In genomic region chr2:236343400-236344161, GRCh38 we compare ENCODE assay signal across 9 cellular contexts.
DNase-seq lines count a peak whose midpoint lies in the region; ATAC-seq, FAIRE-seq and TF ChIP-seq lines count a peak whose summit lies in the region.
"Had no signal": no experiment of that assay in that cellular context is flagged by ENCODE, and none has a peak within 500 bp of the region (broad histone marks: within the 10 kb centered on the region; RNA-seq: fewer than 3 reads in every experiment).

No MANE protein-coding gene starts in this region.

- H3K4me2 ChIP-seq in DND-41 (ENCODE audit: insufficient read depth, low read length) (no peak overlapping the region), PC-9 (no peak overlapping the region)

- H3K4me3 ChIP-seq in DND-41 (ENCODE audit: low read depth in 1 of 2, low read length in 2 of 2) (no peak overlapping the region), PC-9 (no peak overlapping the region), retinal pigment epithelial cell (ENCODE audit: low read length) (no peak overlapping the region)

- H2AFZ ChIP-seq in DND-41 (ENCODE audit: low read depth, low read length), result no peak overlapping the region
- H2AFZ ChIP-seq in PC-9, result no peak overlapping the region

- H3K27me3 ChIP-seq in DND-41 (ENCODE audit: insufficient read depth, low read length, poor library complexity), result peaks cover 3% of the 10 kb centered on the region
- H3K27me3 ChIP-seq in PC-9 (ENCODE audit: insufficient read depth, low read depth), result peaks cover 84% of the 10 kb centered on the region

- TF ChIP-seq CTCF in DND-41 (IDR thresholded peaks at IDR 0.05; ENCODE audit: borderline replicate concordance, extremely low read depth, low read length, poor library complexity, severe bottlenecking), result peak; percentile 88
- peak; percentile 95 for TF ChIP-seq CTCF in PC-9 (conservative IDR thresholded peaks at IDR 0.05)
- peak; percentile 90 for TF ChIP-seq CTCF in retinal pigment epithelial cell (conservative IDR thresholded peaks at IDR 0.05; ENCODE audit: low read depth, low read length)

- H4K20me1 ChIP-seq in DND-41 (ENCODE audit: insufficient read depth, low read length) (no peaks in the 10 kb centered on the region; the same call in 1 of the 2 replicates), PC-9 (ENCODE audit: insufficient read depth) (no peaks in the 10 kb centered on the region; the same call in 1 of the 2 replicates)

- intact Hi-C loops in PC-9 (cut with micrococcal nuclease; ENCODE audit: unreplicated experiment), result loop anchor here (1.0 to 10.0 kb wide), 2 partner anchors 569 to 717 kb away; no protein-coding TSS in a partner anchor
- intact Hi-C loops in left cardiac atrium (cut with DNase I), result no loop called here

- H3K9me2 ChIP-seq in PC-9 (ENCODE audit: insufficient read depth), result no peaks in the 10 kb centered on the region

- H3K36me3 ChIP-seq in DND-41 (ENCODE audit: insufficient read depth, low read length) (no peaks in the 10 kb centered on the region), PC-9 (ENCODE audit: low read depth) (no peaks in the 10 kb centered on the region)

- POLR2A ChIA-PET in PC-9 (lab: Charles Lee; ENCODE audit: unreplicated experiment), result no interaction called here

- no TSS peak for BruUV-seq in PC-9 (replicated peaks; lab: Mats Ljungman, UMichigan)

- H3K27ac ChIP-seq in DND-41 (ENCODE audit: low read length), result no peak overlapping the region
- no peak overlapping the region for H3K27ac ChIP-seq in PC-9

- peak; percentile 59 for ATAC-seq in DND-41 (ENCODE audit: insufficient read depth, low read depth)
- no peak for ATAC-seq in left cardiac atrium
- no peak for ATAC-seq in GM19397 (IDR thresholded peaks at IDR 0.05; ENCODE audit: unreplicated experiment)
- no peak for ATAC-seq in HG02852 (IDR thresholded peaks at IDR 0.05; ENCODE audit: unreplicated experiment)

- CTCF ChIA-PET in PC-9 (lab: Charles Lee), result no interaction called here

- H3K9ac ChIP-seq in DND-41 (ENCODE audit: low read depth, low read length), result no peak overlapping the region

- H3K9me3 ChIP-seq in DND-41 (ENCODE audit: insufficient read depth, low read length, severe bottlenecking) (no peaks in the 10 kb centered on the region), PC-9 (ENCODE audit: insufficient read depth, low read depth) (no peaks in the 10 kb centered on the region)

- FAIRE-seq in HTR-8/SVneo (lab: Jason Lieb, UNC), result no peak

- DNase-seq in DND-41, result peak; percentile 63
- DNase-seq in HTR-8/SVneo (ENCODE audit: insufficient read length, low spot score), result peak; percentile 74
- peak; percentile 60 to 65 for DNase-seq in PC-9
- DNase-seq in activated naive CD4-positive, alpha-beta T cell treated with anti-CD3 and anti-CD28 coated beads, Interleukin-2, amount 50 U/mL, for 16 hours, result peak; percentile 47
- peak; percentile 45 for DNase-seq in left cardiac atrium
- peak; percentile 38 for DNase-seq in retinal pigment epithelial cell (ENCODE audit: low read depth)
- DNase-seq: activated naive CD8-positive, alpha-beta T cell treated with anti-CD3 and anti-CD28 coated beads, Interleukin-2, amount 10 ng/mL, durations not matched to agents 7 days and 5 days had no signal

- H3F3A ChIP-seq in PC-9 (ENCODE audit: insufficient read depth, low read depth), result no peaks in the 10 kb centered on the region

- no peaks in the 10 kb centered on the region for H3K79me2 ChIP-seq in DND-41 (ENCODE audit: insufficient read depth, low read length)
- no peaks in the 10 kb centered on the region for H3K79me2 ChIP-seq in PC-9 (ENCODE audit: low read depth)

- H3K4me1 ChIP-seq in DND-41 (ENCODE audit: insufficient read depth, low read length), result no peaks in the 10 kb centered on the region
- no peaks in the 10 kb centered on the region for H3K4me1 ChIP-seq in PC-9 (replicated peaks; ENCODE audit: insufficient read depth)
